Comparison of ENCODE assay signal across 7 cellular contexts in genomic region chr2:9873337-9873736, GRCh38.
"Had no signal": no experiment of that assay in that cellular context is flagged by ENCODE, and none has a peak within 500 bp of the region (broad histone marks: within the 10 kb centered on the region; RNA-seq: fewer than 3 reads in every experiment).

No MANE protein-coding gene starts in this region.

- H3K27ac ChIP-seq: GM23248 had no signal

- H3K4me1 ChIP-seq: HAP-1 had no signal

- FAIRE-seq: HTR-8/SVneo had no signal

- DNase-seq: GM23248, GOT3, H7, KG1 had no signal

- H2AFZ ChIP-seq: GM23248 had no signal

- H3K4me3 ChIP-seq: GM23248, HAP-1 had no signal

- H3K9ac ChIP-seq: GM23248 had no signal

- H3K9me3 ChIP-seq: HAP-1 had no signal

- ATAC-seq: HCT116 had no signal
